Comparison of ENCODE assay signal across 8 cellular contexts in the genomic region with DNA sequence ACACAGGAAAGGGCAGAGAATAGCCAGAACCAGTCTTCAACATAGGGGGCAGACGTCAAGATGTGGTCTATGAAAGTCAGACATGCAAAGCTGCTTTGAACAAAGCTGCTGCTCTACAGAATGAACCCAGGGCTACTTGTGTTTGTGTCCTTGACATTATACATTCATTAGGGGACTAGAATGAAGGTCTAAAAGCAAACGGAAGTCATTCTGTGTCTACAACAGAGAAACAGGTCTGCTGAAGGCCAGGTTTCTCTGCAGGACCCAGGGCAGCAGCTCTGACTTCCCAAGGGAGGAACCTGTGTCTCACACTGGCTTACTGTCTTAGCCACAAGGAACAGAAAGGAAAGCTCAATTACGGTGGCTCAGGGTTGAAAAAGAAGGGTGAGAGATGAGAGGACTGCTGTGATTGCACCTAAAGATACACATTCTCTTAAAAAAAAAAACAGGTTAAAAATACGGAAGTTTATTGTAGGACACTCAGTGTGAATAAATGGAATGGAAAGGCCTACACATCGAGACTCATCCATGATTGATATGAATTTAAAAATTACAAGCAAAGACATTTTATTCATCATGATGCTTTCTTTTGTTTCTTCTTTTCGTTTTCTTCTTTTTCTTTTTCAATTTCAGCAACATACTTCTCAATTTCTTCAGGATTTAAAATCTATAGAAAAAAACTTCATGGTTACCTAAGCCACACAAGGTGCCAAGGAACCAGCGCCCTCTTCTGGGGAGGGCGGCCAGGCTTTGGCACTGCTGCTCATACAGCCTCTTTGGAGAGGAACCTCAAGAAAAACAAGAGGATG. TPM values are rescaled to one million over a fixed set of nuclear protein-coding genes. Genes with fewer than 3 reads are reported as not detected.
DNase-seq lines count a peak whose midpoint lies in the region; ATAC-seq and TF ChIP-seq lines count a peak whose summit lies in the region.

No MANE protein-coding gene starts in this region.

- peaks cover 54% of the 10 kb centered on the region for H3K79me2 ChIP-seq in Loucy (ENCODE audit: insufficient read depth, low read length)

- H3K36me3 ChIP-seq in Loucy (ENCODE audit: insufficient read depth, low read length) (peaks cover 85% of the 10 kb centered on the region; the same call in 1 of the 2 replicates), left ventricle myocardium inferior (peaks cover 92% of the 10 kb centered on the region), spleen (peaks cover 2 to 97% (median 84%) of the 10 kb centered on the region in 6 donors)

- no peak overlapping the region for H3K4me3 ChIP-seq in Loucy (ENCODE audit: low read length, poor library complexity, severe bottlenecking)
- no peak overlapping the region for H3K4me3 ChIP-seq in left ventricle myocardium inferior
- no peak overlapping the region for H3K4me3 ChIP-seq in spleen

- no peak overlapping the region for H3K4me3 Mint-ChIP-seq in T-cell

- H3K9me3 ChIP-seq in Loucy (ENCODE audit: insufficient read depth, low read depth, low read length) (no peaks in the 10 kb centered on the region), left ventricle myocardium inferior (replicated peaks) (no peaks in the 10 kb centered on the region), spleen (no peaks in the 10 kb centered on the region)

- no peaks in the 10 kb centered on the region for H3F3A ChIP-seq in Loucy (ENCODE audit: low read depth)

- H3K4me2 ChIP-seq in Loucy (ENCODE audit: low read depth, low read length, poor library complexity, severe bottlenecking) = no peak overlapping the region

- intact Hi-C loops in left ventricle myocardium inferior (cut with micrococcal nuclease) = loop anchor here (10.0 kb wide), 1 partner anchor 112 kb away; no protein-coding TSS in a partner anchor
- intact Hi-C loops in spleen (cut with DNase I; ENCODE audit: low total_unique reads) = loop anchor here (5.0 kb wide), 1 partner anchor 124 kb away; no protein-coding TSS in a partner anchor

- no peaks in the 10 kb centered on the region for H3K27me3 ChIP-seq in Loucy (ENCODE audit: insufficient read depth, low read length, poor library complexity, severe bottlenecking)
- H3K27me3 ChIP-seq in left ventricle myocardium inferior (ENCODE audit: low read depth) = no peaks in the 10 kb centered on the region
- H3K27me3 ChIP-seq in spleen (replicated peaks in 1 of 7) = no peaks in the 10 kb centered on the region

- peaks cover 36 to 47% (median 42%) of the 10 kb centered on the region in 3 donors for H3K4me1 Mint-ChIP-seq in T-cell

- TF ChIP-seq POLR2A in spleen (IDR thresholded peaks at IDR 0.05) = no peak
- no peak for TF ChIP-seq POLR2A in GM18505 (IDR thresholded peaks at IDR 0.05; ENCODE audit: borderline replicate concordance, extremely low read depth, insufficient read depth, insufficient read length)

- H3K36me3 Mint-ChIP-seq in T-cell = peaks cover 38% of the 10 kb centered on the region

- no peak overlapping the region for H2AFZ ChIP-seq in Loucy (ENCODE audit: low read length)

- ATAC-seq in T-cell (replicated peaks in 1 of 4) (peak; percentile 73 to 80 (median 76)), HG03520 (IDR thresholded peaks at IDR 0.05; ENCODE audit: unreplicated experiment) (no peak), GM18505 (IDR thresholded peaks at IDR 0.05; ENCODE audit: unreplicated experiment) (no peak)

- H3K27ac Mint-ChIP-seq in T-cell = peak overlapping the region; percentile 77 to 87

- WGBS in spleen, 5 donors = 48 to 63% (median 57%) methylated on average over 8 of the region's 8 CpGs

- no peaks in the 10 kb centered on the region for H3K9me2 ChIP-seq in Loucy (replicated peaks; ENCODE audit: low read depth, low read length)

- H3K9me3 Mint-ChIP-seq in T-cell = no peaks in the 10 kb centered on the region

- peaks cover 18% of the 10 kb centered on the region for H3K4me1 ChIP-seq in Loucy (ENCODE audit: insufficient read depth, low read length, poor library complexity, severe bottlenecking)
- H3K4me1 ChIP-seq in left ventricle myocardium inferior = peaks cover 76% of the 10 kb centered on the region
- peaks cover 17 to 91% (median 61%) of the 10 kb centered on the region in 6 donors for H3K4me1 ChIP-seq in spleen

- no peak overlapping the region for H3K27ac ChIP-seq in left ventricle myocardium inferior (replicated peaks)
- peak overlapping the region in 4 of 8 donors; percentile 70 to 87 (median 82) for H3K27ac ChIP-seq in spleen

- CTCF ChIA-PET in T-cell (lab: Charles Lee) = interaction anchor here (0.7 to 4.1 kb wide), 5 partner anchors 69 to 125 kb away, joined by 3 to 15 read pairs (median 6); no protein-coding TSS in a partner anchor

- DNase-seq in GM03348 (ENCODE audit: low spot score) = peak; percentile 70
- peak; percentile 55 to 80 (median 70) for DNase-seq in T-cell
- peak; percentile 22 for DNase-seq in activated naive CD8-positive, alpha-beta T cell treated with anti-CD3 and anti-CD28 coated beads, Interleukin-2, amount 50 U/mL, for 16 hours (ENCODE audit: low read depth, low spot score)
- DNase-seq in left ventricle myocardium inferior = peak; percentile 66
- peak; percentile 88 for DNase-seq in spleen

- POLR2A ChIA-PET in T-cell (lab: Charles Lee) = interaction anchor here (0.6 to 0.7 kb wide), 3 partner anchors 15 to 1455 kb away, joined by 3 read pairs; no protein-coding TSS in a partner anchor

- no peaks in the 10 kb centered on the region for H3K27me3 Mint-ChIP-seq in T-cell

- H4K20me1 ChIP-seq in Loucy (ENCODE audit: insufficient read depth, low read length, poor library complexity, severe bottlenecking) = peaks cover 72% of the 10 kb centered on the region

- TF ChIP-seq CTCF in Loucy (conservative IDR thresholded peaks at IDR 0.05; ENCODE audit: low read length) (peak; percentile 95), left ventricle myocardium inferior (IDR thresholded peaks at IDR 0.05; ENCODE audit: borderline replicate concordance) (peak; percentile 82), spleen (IDR thresholded peaks at IDR 0.05 in 8 of 11, conservative IDR thresholded peaks at IDR 0.05 in 3 of 11) (peak; percentile 42 to 89 (median 73))

- no peak overlapping the region for H3K9ac ChIP-seq in Loucy (ENCODE audit: low read depth, low read length, poor library complexity, severe bottlenecking)

RNA-seq across cellular contexts. Expression of gene PSMA7, which starts 6.7 kb away (rescaled TPM):
- total RNA-seq in T-cell (100 to 1,000 TPM; 136 to 233 (median 208) TPM), left ventricle myocardium inferior (233 TPM), spleen (100 to 1,000 TPM; 157 to 247 (median 180) TPM)
- polyA plus RNA-seq in spleen = 100 to 1,000 TPM; 178 to 281 (median 235) TPM

RNA-seq across cellular contexts. Expression of gene SS18L1, which starts 7.1 kb away (rescaled TPM):
- total RNA-seq in T-cell = 10 to 100 TPM; 14.6 to 23.6 (median 19.4) TPM
- 9.0 TPM for total RNA-seq in left ventricle myocardium inferior
- 10 to 100 TPM; 13.0 to 18.6 (median 14.3) TPM for total RNA-seq in spleen
- polyA plus RNA-seq in spleen = 10 to 100 TPM in 1 of 3 donors, 1 to 10 TPM in 2; 6.7 to 11.0 (median 8.4) TPM

RNA-seq across cellular contexts. Expression of gene LSM14B, which starts 14.2 kb away (rescaled TPM):
- 10 to 100 TPM; 40.5 to 55.5 (median 54.4) TPM for total RNA-seq in T-cell
- 51.6 TPM for total RNA-seq in left ventricle myocardium inferior
- total RNA-seq in spleen = 10 to 100 TPM; 17.6 to 37.6 (median 31.9) TPM
- polyA plus RNA-seq in spleen = 10 to 100 TPM; 14.0 to 20.1 (median 15.0) TPM

RNA-seq across cellular contexts. Expression of gene MTG2, which starts 46.3 kb away (rescaled TPM):
- total RNA-seq in T-cell (10 to 100 TPM; 21.1 to 51.9 (median 44.1) TPM), left ventricle myocardium inferior (25.9 TPM), spleen (10 to 100 TPM; 22.6 to 39.8 (median 37.5) TPM)
- polyA plus RNA-seq in spleen = 10 to 100 TPM; 26.9 to 41.3 (median 37.7) TPM

Comparison
In these comparisons a context has a peak if more than half of its experiments do, and no peak if none do; other contexts are left out.
1. DNase-seq: peak in every context shown above with its lines; median percentile 88 in spleen; 70 in T-cell; 70 in GM03348; 66 in left ventricle myocardium inferior; 22 in activated naive CD8-positive, alpha-beta T cell treated with anti-CD3 and anti-CD28 coated beads, Interleukin-2, amount 50 U/mL, for 16 hours.
2. ATAC-seq: peak in T-cell (4 of 4); none in HG03520 (single experiment) and GM18505 (single experiment).
3. Peak in every context shown above with its lines, with median percentiles within 50 percentile points of each other: CTCF ChIP-seq.